9 cellular contexts compared by ENCODE assay signal in genomic region chr11:65576867-65577755, GRCh38. TPM values are rescaled to one million over a fixed set of nuclear protein-coding genes. Genes with fewer than 3 reads are reported as not detected.
DNase-seq lines count a peak whose midpoint lies in the region; ATAC-seq, FAIRE-seq and TF ChIP-seq lines count a peak whose summit lies in the region.
"Had no signal": no experiment of that assay in that cellular context is flagged by ENCODE, and none has a peak within 500 bp of the region (broad histone marks: within the 10 kb centered on the region; RNA-seq: fewer than 3 reads in every experiment).

No MANE protein-coding gene starts in this region.

- H3K4me2 ChIP-seq in PC-9 (peak overlapping the region; percentile 98), HepG2 (ENCODE audit: low read depth, low read length) (peak overlapping the region; percentile 89)

- H3K36me3 ChIP-seq in PC-9 (ENCODE audit: low read depth) (no peaks in the 10 kb centered on the region; the same call in 1 of the 2 replicates), HepG2 (replicated peaks in 1 of 2; ENCODE audit: control insufficient read depth in 1 of 2, insufficient read depth in 2 of 2, low read length in 2 of 2) (peaks cover 2 to 9% of the 10 kb centered on the region in 2 experiments; a peak in 2 of 5 replicates), suprapubic skin (peaks cover 30% of the 10 kb centered on the region)
- H3K36me3 ChIP-seq: cardiac muscle cell had no signal

- H3K79me2 ChIP-seq in PC-9 (ENCODE audit: low read depth) (peaks cover 33% of the 10 kb centered on the region), HepG2 (ENCODE audit: insufficient read depth, low read length) (peaks cover 1% of the 10 kb centered on the region)

- H3K9me2 ChIP-seq in PC-9 (ENCODE audit: insufficient read depth): no peaks in the 10 kb centered on the region

- ATAC-seq in activated CD4-positive, alpha-beta T cell treated with anti-CD3 and anti-CD28 coated beads for 36 hours: peak; percentile 21
- ATAC-seq in HepG2 (peak; percentile 71), GM18868 (IDR thresholded peaks at IDR 0.05; ENCODE audit: unreplicated experiment) (no peak)

- intact Hi-C loops in activated CD4-positive, alpha-beta T cell treated with anti-CD3 and anti-CD28 coated beads for 36 hours (cut with DNase I, micrococcal nuclease): loop anchor here in 1 of 2 experiments (5.0 kb wide), 1 partner anchor 85 kb away; the partner anchor contains the start of gene RELA
- intact Hi-C loops in PC-9 (cut with micrococcal nuclease; ENCODE audit: unreplicated experiment): loop anchor here (1.0 kb wide), 1 partner anchor 38 kb away; the partner anchor contains the start of gene PCNX3
- intact Hi-C loops in MCF 10A (cut with micrococcal nuclease): loop anchor here (1.0 kb wide), 1 partner anchor 38 kb away; the partner anchor contains the start of gene PCNX3
- intact Hi-C loops in HepG2 (cut with micrococcal nuclease; ENCODE audit: unreplicated experiment): no loop called here

- CTCF ChIA-PET in activated CD4-positive, alpha-beta T cell treated with anti-CD3 and anti-CD28 coated beads for 36 hours (lab: Charles Lee): interaction anchor here (0.6 to 3.6 kb wide), 7 partner anchors 10 to 215 kb away, joined by 3 to 56 read pairs (median 5); no protein-coding TSS in a partner anchor
- CTCF ChIA-PET in PC-9 (lab: Charles Lee): interaction anchor here (0.5 to 0.9 kb wide), 4 partner anchors 11 to 97 kb away, joined by 3 to 5 read pairs (median 3); partner anchors contain the start of gene KCNK7
- CTCF ChIA-PET in MCF 10A (lab: Yijun Ruan, JAX): interaction anchor here (0.6 to 1.9 kb wide), 6 partner anchors 11 to 66 kb away, joined by 3 to 16 read pairs (median 4); partner anchors contain the start of gene PCNX3
- CTCF ChIA-PET in HepG2 (lab: Yijun Ruan, JAX; ENCODE audit: low intra/inter-chr PET ratio, low total read pairs): no interaction called here

- H3K27ac ChIP-seq in PC-9: peak overlapping the region; percentile 52
- no peak overlapping the region for H3K27ac ChIP-seq in HepG2 (ENCODE audit: extremely low read length, insufficient read depth, low read length)
- H3K27ac ChIP-seq in suprapubic skin: peak overlapping the region; percentile 89
- H3K27ac ChIP-seq: cardiac muscle cell had no signal

- H3K27ac Mint-ChIP-seq in activated CD4-positive, alpha-beta T cell treated with anti-CD3 and anti-CD28 coated beads for 36 hours: peak overlapping the region; percentile 77
- H3K27ac Mint-ChIP-seq in MCF 10A (ENCODE audit: low read depth, unreplicated experiment): peak overlapping the region; percentile 90

- peaks cover 43% of the 10 kb centered on the region for H3K4me1 ChIP-seq in PC-9 (replicated peaks; ENCODE audit: insufficient read depth)
- peaks cover 42% of the 10 kb centered on the region for H3K4me1 ChIP-seq in HepG2 (ENCODE audit: insufficient read depth, low read length)
- peaks cover 63% of the 10 kb centered on the region for H3K4me1 ChIP-seq in suprapubic skin

- no peak for TF ChIP-seq CTCF in PC-9 (conservative IDR thresholded peaks at IDR 0.05)
- TF ChIP-seq CTCF in MCF 10A (IDR thresholded peaks at IDR 0.05; ENCODE audit: unreplicated experiment): no peak
- TF ChIP-seq CTCF in HepG2 (CRISPR knock-in tag; IDR thresholded peaks at IDR 0.05): no peak; the same call in 1 of the 2 replicates
- no peak for TF ChIP-seq CTCF in suprapubic skin (IDR thresholded peaks at IDR 0.05)

- H2AFZ ChIP-seq in PC-9: no peak overlapping the region
- no peak overlapping the region for H2AFZ ChIP-seq in HepG2 (ENCODE audit: low read length)

- 0 out of 4 replicates have a peak, but pooled peaks of 1 of the 2 experiments have one; percentile 2 for TF ChIP-seq EP300 in HepG2 (IDR thresholded peaks at IDR 0.05; ENCODE audit: low read depth in 2 of 2, low read length in 2 of 2)
- TF ChIP-seq EP300 in HepG2 (CRISPR knock-in tag; IDR thresholded peaks at IDR 0.05; ENCODE audit: borderline replicate concordance): no peak
- TF ChIP-seq EP300 in suprapubic skin (IDR thresholded peaks at IDR 0.05): no peak

- peak overlapping the region; percentile 71 for H3K9ac ChIP-seq in HepG2 (ENCODE audit: insufficient read depth, low read depth, low read length)

- BruUV-seq in PC-9 (replicated peaks; lab: Mats Ljungman, UMichigan) (no TSS peak), MCF 10A (replicated peaks; lab: Mats Ljungman, UMichigan) (no TSS peak), HepG2 (replicated peaks; lab: Mats Ljungman, UMichigan) (no TSS peak)

- H3K9me3 ChIP-seq in PC-9 (ENCODE audit: insufficient read depth, low read depth) (no peaks in the 10 kb centered on the region), HepG2 (ENCODE audit: low read length) (no peaks in the 10 kb centered on the region), suprapubic skin (no peaks in the 10 kb centered on the region)

- H3K36me3 Mint-ChIP-seq in activated CD4-positive, alpha-beta T cell treated with anti-CD3 and anti-CD28 coated beads for 36 hours (ENCODE audit: low read depth): peaks cover 46% of the 10 kb centered on the region
- peaks cover 42% of the 10 kb centered on the region for H3K36me3 Mint-ChIP-seq in MCF 10A (ENCODE audit: insufficient read depth, unreplicated experiment)

- POLR2A ChIA-PET in activated CD4-positive, alpha-beta T cell treated with anti-CD3 and anti-CD28 coated beads for 36 hours (lab: Charles Lee): interaction anchor here (0.5 to 1.0 kb wide), 4 partner anchors 11 to 86 kb away, joined by 3 read pairs; partner anchors contain the start of gene RELA
- POLR2A ChIA-PET in PC-9 (lab: Charles Lee; ENCODE audit: unreplicated experiment): interaction anchor here (0.5 to 0.9 kb wide), 11 partner anchors 17 to 724 kb away, joined by 3 to 16 read pairs (median 5); partner anchors contain the start of genes NEAT1 and PCNX3
- POLR2A ChIA-PET in MCF 10A (lab: Yijun Ruan, JAX): interaction anchor here (0.6 to 3.7 kb wide), 18 partner anchors 10 to 1307 kb away, joined by 3 to 60 read pairs (median 4); partner anchors contain the start of genes CFL1, FOSL1, FRMD8 and KCNK7
- POLR2A ChIA-PET in HepG2 (lab: Yijun Ruan, JAX): interaction anchor here (0.6 to 2.1 kb wide), 13 partner anchors 9 to 535 kb away, joined by 3 to 11 read pairs (median 4); partner anchors contain the start of genes MAP3K11 and PCNX3

- H3K27me3 ChIP-seq in PC-9 (ENCODE audit: insufficient read depth, low read depth): no peaks in the 10 kb centered on the region
- H3K27me3 ChIP-seq in HepG2 (ENCODE audit: control insufficient read depth in 1 of 2, insufficient read depth in 2 of 2, low read length in 2 of 2): no peaks in the 10 kb centered on the region
- H3K27me3 ChIP-seq in suprapubic skin: no peaks in the 10 kb centered on the region

- no peak for TF ChIP-seq RAD21 in HepG2 (CRISPR knock-in tag; IDR thresholded peaks at IDR 0.05)

- peaks cover 37% of the 10 kb centered on the region for H3K4me1 Mint-ChIP-seq in activated CD4-positive, alpha-beta T cell treated with anti-CD3 and anti-CD28 coated beads for 36 hours
- H3K4me1 Mint-ChIP-seq in MCF 10A (ENCODE audit: insufficient read depth, unreplicated experiment): peaks cover 32% of the 10 kb centered on the region

- H3F3A ChIP-seq in PC-9 (ENCODE audit: insufficient read depth, low read depth): peaks cover 41% of the 10 kb centered on the region

- TF ChIP-seq POLR2A in HepG2 (IDR thresholded peaks at IDR 0.05; ENCODE audit: insufficient read depth in 1 of 2, low read depth in 2 of 2, low read length in 2 of 2): no peak
- no peak for TF ChIP-seq POLR2A in suprapubic skin (IDR thresholded peaks at IDR 0.05)

- H3K4me3 Mint-ChIP-seq in activated CD4-positive, alpha-beta T cell treated with anti-CD3 and anti-CD28 coated beads for 36 hours: peak overlapping the region; percentile 90
- peak overlapping the region; percentile 97 for H3K4me3 Mint-ChIP-seq in MCF 10A (ENCODE audit: unreplicated experiment)

- H4K20me1 ChIP-seq in PC-9 (ENCODE audit: insufficient read depth) (peaks cover 7% of the 10 kb centered on the region; the same call in 1 of the 2 replicates), HepG2 (ENCODE audit: insufficient read depth, low read length) (no peaks in the 10 kb centered on the region)

- DNase-seq in activated CD4-positive, alpha-beta T cell treated with anti-CD3 and anti-CD28 coated beads for 36 hours: peak; percentile 73
- no peak for DNase-seq in activated CD4-positive, alpha-beta T cell treated with anti-CD3 and anti-CD28 coated beads, Interleukin-2, amount 50 U/mL, for 1 hour
- DNase-seq in PC-9 (peak; percentile 87 to 90), MCF 10A (ENCODE audit: unreplicated experiment) (peak; percentile 88), HepG2 (ENCODE audit: low spot score) (peak; percentile 49), suprapubic skin (ENCODE audit: low spot score in 2 of 2) (no peak), middle frontal gyrus (ENCODE audit: extremely low spot score, low spot score) (no peak)

- H3K27me3 Mint-ChIP-seq in activated CD4-positive, alpha-beta T cell treated with anti-CD3 and anti-CD28 coated beads for 36 hours: no peaks in the 10 kb centered on the region
- H3K27me3 Mint-ChIP-seq in MCF 10A (ENCODE audit: insufficient read depth, unreplicated experiment): no peaks in the 10 kb centered on the region

- 21% methylated on average over 7 of the region's 18 CpGs for whole genome bisulfite sequencing in HepG2 (ENCODE audit: low lambda C conversion rate)
- 24% methylated on average over 8 of the region's 18 CpGs for WGBS in suprapubic skin

- FAIRE-seq in HepG2 (lab: Jason Lieb, UNC): no peak

- H3K4me3 ChIP-seq in PC-9 (peak overlapping the region; percentile 81), HepG2 (replicated peaks in 1 of 3; ENCODE audit: insufficient read depth in 1 of 3, low read depth in 2 of 3, low read length in 3 of 3) (peak overlapping the region; percentile 69 to 77 (median 73)), suprapubic skin (peak overlapping the region; percentile 94)

- in situ Hi-C loops in HepG2 (cut with HindIII; ENCODE audit: extremely low pct_ligation_motif_present, low pct_unique_long_range_greater_than_20kb): loop anchor here (5.0 kb wide), 1 partner anchor 35 kb away; the partner anchor contains the start of gene MAP3K11

- no peaks in the 10 kb centered on the region for H3K9me3 Mint-ChIP-seq in activated CD4-positive, alpha-beta T cell treated with anti-CD3 and anti-CD28 coated beads for 36 hours (ENCODE audit: low read depth)
- no peaks in the 10 kb centered on the region for H3K9me3 Mint-ChIP-seq in MCF 10A (ENCODE audit: unreplicated experiment)

RNA-seq across cellular contexts. Expression of gene EHBP1L1, which starts 1.3 kb away (rescaled TPM):
- 10 to 100 TPM; 88.3 to 98.8 TPM for total RNA-seq in activated CD4-positive, alpha-beta T cell treated with anti-CD3 and anti-CD28 coated beads for 36 hours
- total RNA-seq in PC-9 (2021) (123 and 170 TPM in 2 replicates), MCF 10A (2022) (31.3 and 40.6 TPM in 2 replicates), HepG2 (2016; rRNA removed; fragmentation: Illumina TruSeq; extraction: Trizol) (5.4 and 10.6 TPM in 2 replicates), suprapubic skin (100 to 1,000 TPM in 1 of 4 donors, 10 to 100 TPM in 3; 40.3 to 150 (median 56.2) TPM)
- total RNA-seq in HepG2 (2016; cell fraction: cytosol; rRNA removed; fragmentation: Illumina TruSeq; extraction: Trizol; ENCODE audit: low read depth): 2.5 and 2.6 TPM in 2 replicates
- total RNA-seq in HepG2 (2016; cell fraction: insoluble cytoplasmic fraction; rRNA removed; fragmentation: Illumina TruSeq; extraction: Trizol): 3.9 and 9.7 TPM in 2 replicates
- total RNA-seq in HepG2 (2016; cell fraction: membrane; rRNA removed; fragmentation: Illumina TruSeq; extraction: Trizol): 3.4 TPM in 2 replicates
- total RNA-seq in HepG2 (2016; cell fraction: nucleus; rRNA removed; fragmentation: Illumina TruSeq; extraction: Trizol): 7.8 and 8.4 TPM in 2 replicates
- polyA plus RNA-seq in HepG2 (2011; rRNA removed): 8.3 and 14.4 TPM in 2 replicates
- polyA plus RNA-seq in HepG2 (2011; cell fraction: cytosol; rRNA removed): 7.1 and 10.0 TPM in 2 replicates
- 74.9 and 85.5 TPM in 2 replicates for polyA plus RNA-seq in HepG2 (2011; cell fraction: nucleus; rRNA removed)
- polyA plus RNA-seq in HepG2 (2012): 9.8 and 10.7 TPM in 2 replicates
- 0.58 and 0.94 TPM in 2 replicates for polyA plus RNA-seq in HepG2 (2016; cell fraction: cytosol; fragmentation: Illumina TruSeq; extraction: Trizol; ENCODE audit: low read depth)
- 4.6 and 5.1 TPM in 2 replicates for polyA plus RNA-seq in HepG2 (2016; cell fraction: insoluble cytoplasmic fraction; fragmentation: Illumina TruSeq; extraction: Trizol; ENCODE audit: low read depth)
- 0.79 and 1.3 TPM in 2 replicates for polyA plus RNA-seq in HepG2 (2016; cell fraction: membrane; fragmentation: Illumina TruSeq; extraction: Trizol; ENCODE audit: low read depth)
- 27.0 and 30.2 TPM in 2 replicates for polyA plus RNA-seq in HepG2 (2016; cell fraction: nucleus; fragmentation: Illumina TruSeq; extraction: Trizol; ENCODE audit: insufficient read depth, low read depth)
- polyA minus RNA-seq in HepG2 (2011; rRNA and poly(A)+ RNA removed; ENCODE audit: low replicate concordance): 23.3 and 45.1 TPM in 2 replicates
- 7.6 and 13.2 TPM in 2 replicates for polyA minus RNA-seq in HepG2 (2011; cell fraction: cytosol; rRNA and poly(A)+ RNA removed)
- polyA minus RNA-seq in HepG2 (2011; cell fraction: nucleus; rRNA and poly(A)+ RNA removed): 6.4 and 11.8 TPM in 2 replicates

RNA-seq across cellular contexts. Expression of gene FAM89B, which starts 4.8 kb away (rescaled TPM):
- 10 to 100 TPM; 12.8 to 22.7 TPM for total RNA-seq in activated CD4-positive, alpha-beta T cell treated with anti-CD3 and anti-CD28 coated beads for 36 hours
- 51.7 and 53.3 TPM in 2 replicates for total RNA-seq in PC-9 (2021)
- total RNA-seq in MCF 10A (2022): 16.7 and 21.6 TPM in 2 replicates
- 3.6 and 5.7 TPM in 2 replicates for total RNA-seq in HepG2 (2016; rRNA removed; fragmentation: Illumina TruSeq; extraction: Trizol)
- total RNA-seq in HepG2 (2016; cell fraction: cytosol; rRNA removed; fragmentation: Illumina TruSeq; extraction: Trizol; ENCODE audit: low read depth): 7.8 and 8.7 TPM in 2 replicates
- total RNA-seq in HepG2 (2016; cell fraction: insoluble cytoplasmic fraction; rRNA removed; fragmentation: Illumina TruSeq; extraction: Trizol): 4.0 and 5.2 TPM in 2 replicates
- total RNA-seq in HepG2 (2016; cell fraction: membrane; rRNA removed; fragmentation: Illumina TruSeq; extraction: Trizol): 8.0 and 9.6 TPM in 2 replicates
- total RNA-seq in HepG2 (2016; cell fraction: nucleus; rRNA removed; fragmentation: Illumina TruSeq; extraction: Trizol): 2.9 and 4.0 TPM in 2 replicates
- 8.0 and 11.5 TPM in 2 replicates for polyA plus RNA-seq in HepG2 (2011; rRNA removed)
- 5.8 and 9.6 TPM in 2 replicates for polyA plus RNA-seq in HepG2 (2011; cell fraction: cytosol; rRNA removed)
- polyA plus RNA-seq in HepG2 (2011; cell fraction: nucleus; rRNA removed): 29.0 and 34.8 TPM in 2 replicates
- polyA plus RNA-seq in HepG2 (2012): 3.6 and 5.3 TPM in 2 replicates
- 19.5 and 20.4 TPM in 2 replicates for polyA plus RNA-seq in HepG2 (2016; cell fraction: cytosol; fragmentation: Illumina TruSeq; extraction: Trizol; ENCODE audit: low read depth)
- polyA plus RNA-seq in HepG2 (2016; cell fraction: insoluble cytoplasmic fraction; fragmentation: Illumina TruSeq; extraction: Trizol; ENCODE audit: low read depth): 7.9 and 9.1 TPM in 2 replicates
- 15.3 and 15.7 TPM in 2 replicates for polyA plus RNA-seq in HepG2 (2016; cell fraction: membrane; fragmentation: Illumina TruSeq; extraction: Trizol; ENCODE audit: low read depth)
- polyA plus RNA-seq in HepG2 (2016; cell fraction: nucleus; fragmentation: Illumina TruSeq; extraction: Trizol; ENCODE audit: insufficient read depth, low read depth): 11.6 and 13.0 TPM in 2 replicates
- polyA minus RNA-seq in HepG2 (2011; rRNA and poly(A)+ RNA removed; ENCODE audit: low replicate concordance): 11.8 and 23.8 TPM in 2 replicates
- polyA minus RNA-seq in HepG2 (2011; cell fraction: cytosol; rRNA and poly(A)+ RNA removed): 1.9 and 4.2 TPM in 2 replicates
- polyA minus RNA-seq in HepG2 (2011; cell fraction: nucleus; rRNA and poly(A)+ RNA removed): 4.5 and 5.1 TPM in 2 replicates
- total RNA-seq in suprapubic skin: 100 to 1,000 TPM in 1 of 4 donors, 10 to 100 TPM in 3; 45.2 to 103 (median 72.0) TPM

RNA-seq across cellular contexts. Expression of gene ZNRD2, which starts 6.8 kb away (rescaled TPM):
- 10 to 100 TPM; 50.7 to 56.4 TPM for total RNA-seq in activated CD4-positive, alpha-beta T cell treated with anti-CD3 and anti-CD28 coated beads for 36 hours
- total RNA-seq in PC-9 (2021): 51.4 and 53.5 TPM in 2 replicates
- 65.4 and 68.5 TPM in 2 replicates for total RNA-seq in MCF 10A (2022)
- total RNA-seq in HepG2 (2016; rRNA removed; fragmentation: Illumina TruSeq; extraction: Trizol): 34.0 and 40.0 TPM in 2 replicates
- total RNA-seq in HepG2 (2016; cell fraction: cytosol; rRNA removed; fragmentation: Illumina TruSeq; extraction: Trizol; ENCODE audit: low read depth): 15.3 and 19.2 TPM in 2 replicates
- total RNA-seq in HepG2 (2016; cell fraction: insoluble cytoplasmic fraction; rRNA removed; fragmentation: Illumina TruSeq; extraction: Trizol): 32.9 and 41.5 TPM in 2 replicates
- 16.0 and 17.9 TPM in 2 replicates for total RNA-seq in HepG2 (2016; cell fraction: membrane; rRNA removed; fragmentation: Illumina TruSeq; extraction: Trizol)
- 11.5 and 15.7 TPM in 2 replicates for total RNA-seq in HepG2 (2016; cell fraction: nucleus; rRNA removed; fragmentation: Illumina TruSeq; extraction: Trizol)
- polyA plus RNA-seq in HepG2 (2011; rRNA removed): 29.2 and 31.4 TPM in 2 replicates
- 24.1 and 41.2 TPM in 2 replicates for polyA plus RNA-seq in HepG2 (2011; cell fraction: cytosol; rRNA removed)
- polyA plus RNA-seq in HepG2 (2011; cell fraction: nucleus; rRNA removed): 48.9 and 54.8 TPM in 2 replicates
- 25.2 and 28.5 TPM in 2 replicates for polyA plus RNA-seq in HepG2 (2012)
- 26.6 and 28.0 TPM in 2 replicates for polyA plus RNA-seq in HepG2 (2016; cell fraction: cytosol; fragmentation: Illumina TruSeq; extraction: Trizol; ENCODE audit: low read depth)
- polyA plus RNA-seq in HepG2 (2016; cell fraction: insoluble cytoplasmic fraction; fragmentation: Illumina TruSeq; extraction: Trizol; ENCODE audit: low read depth): 42.9 and 46.1 TPM in 2 replicates
- 23.7 and 24.4 TPM in 2 replicates for polyA plus RNA-seq in HepG2 (2016; cell fraction: membrane; fragmentation: Illumina TruSeq; extraction: Trizol; ENCODE audit: low read depth)
- 31.1 and 33.2 TPM in 2 replicates for polyA plus RNA-seq in HepG2 (2016; cell fraction: nucleus; fragmentation: Illumina TruSeq; extraction: Trizol; ENCODE audit: insufficient read depth, low read depth)
- 18.6 and 34.8 TPM in 2 replicates for polyA minus RNA-seq in HepG2 (2011; rRNA and poly(A)+ RNA removed; ENCODE audit: low replicate concordance)
- 8.6 and 11.3 TPM in 2 replicates for polyA minus RNA-seq in HepG2 (2011; cell fraction: cytosol; rRNA and poly(A)+ RNA removed)
- polyA minus RNA-seq in HepG2 (2011; cell fraction: nucleus; rRNA and poly(A)+ RNA removed): 12.0 and 19.5 TPM in 2 replicates
- total RNA-seq in suprapubic skin: 10 to 100 TPM; 60.9 to 97.4 (median 77.9) TPM

RNA-seq across cellular contexts. Expression of gene KCNK7, which starts 18.5 kb away (rescaled TPM):
- under 1 TPM; 0.27 to 0.37 TPM for total RNA-seq in activated CD4-positive, alpha-beta T cell treated with anti-CD3 and anti-CD28 coated beads for 36 hours
- total RNA-seq in PC-9 (2021) (2.1 TPM in 1 of 2 replicates, not detected in the other), MCF 10A (2022) (0.25 TPM in 1 of 2 replicates, not detected in the other), HepG2 (2016; rRNA removed; fragmentation: Illumina TruSeq; extraction: Trizol) (not detected in 2 replicates), suprapubic skin (100 to 1,000 TPM in 3 of 4 donors, 10 to 100 TPM in 1; 32.6 to 183 (median 144) TPM)
- total RNA-seq in HepG2 (2016; cell fraction: cytosol; rRNA removed; fragmentation: Illumina TruSeq; extraction: Trizol; ENCODE audit: low read depth): not detected in 2 replicates
- total RNA-seq in HepG2 (2016; cell fraction: insoluble cytoplasmic fraction; rRNA removed; fragmentation: Illumina TruSeq; extraction: Trizol): not detected in 2 replicates
- total RNA-seq in HepG2 (2016; cell fraction: membrane; rRNA removed; fragmentation: Illumina TruSeq; extraction: Trizol): not detected in 2 replicates
- total RNA-seq in HepG2 (2016; cell fraction: nucleus; rRNA removed; fragmentation: Illumina TruSeq; extraction: Trizol): 1.2 TPM in 1 of 2 replicates, not detected in the other
- polyA plus RNA-seq in HepG2 (2011; rRNA removed): 0.11 and 0.14 TPM in 2 replicates
- polyA plus RNA-seq in HepG2 (2011; cell fraction: cytosol; rRNA removed): 0.04 TPM in 1 of 2 replicates, not detected in the other
- 0.69 and 0.97 TPM in 2 replicates for polyA plus RNA-seq in HepG2 (2011; cell fraction: nucleus; rRNA removed)
- polyA plus RNA-seq in HepG2 (2012): 0.28 TPM in 1 of 2 replicates, not detected in the other
- polyA plus RNA-seq in HepG2 (2016; cell fraction: cytosol; fragmentation: Illumina TruSeq; extraction: Trizol; ENCODE audit: low read depth): not detected in 2 replicates
- polyA plus RNA-seq in HepG2 (2016; cell fraction: insoluble cytoplasmic fraction; fragmentation: Illumina TruSeq; extraction: Trizol; ENCODE audit: low read depth): not detected in 2 replicates
- not detected in 2 replicates for polyA plus RNA-seq in HepG2 (2016; cell fraction: membrane; fragmentation: Illumina TruSeq; extraction: Trizol; ENCODE audit: low read depth)
- polyA plus RNA-seq in HepG2 (2016; cell fraction: nucleus; fragmentation: Illumina TruSeq; extraction: Trizol; ENCODE audit: insufficient read depth, low read depth): 0.38 and 0.77 TPM in 2 replicates
- polyA minus RNA-seq in HepG2 (2011; rRNA and poly(A)+ RNA removed; ENCODE audit: low replicate concordance): 0.33 and 0.90 TPM in 2 replicates
- not detected in 2 replicates for polyA minus RNA-seq in HepG2 (2011; cell fraction: cytosol; rRNA and poly(A)+ RNA removed)
- 0.75 and 1.2 TPM in 2 replicates for polyA minus RNA-seq in HepG2 (2011; cell fraction: nucleus; rRNA and poly(A)+ RNA removed)
- total RNA-seq: cardiac muscle cell had no signal
- polyA plus RNA-seq: cardiac muscle cell had no signal

RNA-seq across cellular contexts. Expression of gene LTBP3, which starts 19.0 kb away (rescaled TPM):
- total RNA-seq in activated CD4-positive, alpha-beta T cell treated with anti-CD3 and anti-CD28 coated beads for 36 hours: 10 to 100 TPM; 57.8 to 72.7 TPM
- total RNA-seq in PC-9 (2021) (455 and 553 TPM in 2 replicates), MCF 10A (2022) (10.6 and 11.0 TPM in 2 replicates), HepG2 (2016; rRNA removed; fragmentation: Illumina TruSeq; extraction: Trizol) (4.2 and 12.2 TPM in 2 replicates), suprapubic skin (10 to 100 TPM; 65.1 to 86.7 (median 71.0) TPM)
- 3.8 and 4.6 TPM in 2 replicates for total RNA-seq in HepG2 (2016; cell fraction: cytosol; rRNA removed; fragmentation: Illumina TruSeq; extraction: Trizol; ENCODE audit: low read depth)
- total RNA-seq in HepG2 (2016; cell fraction: insoluble cytoplasmic fraction; rRNA removed; fragmentation: Illumina TruSeq; extraction: Trizol): 3.1 and 14.2 TPM in 2 replicates
- total RNA-seq in HepG2 (2016; cell fraction: membrane; rRNA removed; fragmentation: Illumina TruSeq; extraction: Trizol): 6.5 and 7.6 TPM in 2 replicates
- 18.0 and 20.1 TPM in 2 replicates for total RNA-seq in HepG2 (2016; cell fraction: nucleus; rRNA removed; fragmentation: Illumina TruSeq; extraction: Trizol)
- 60.3 and 68.1 TPM in 2 replicates for polyA plus RNA-seq in HepG2 (2011; rRNA removed)
- 16.4 and 24.6 TPM in 2 replicates for polyA plus RNA-seq in HepG2 (2011; cell fraction: cytosol; rRNA removed)
- polyA plus RNA-seq in HepG2 (2011; cell fraction: nucleus; rRNA removed): 549 and 694 TPM in 2 replicates
- 41.0 and 45.6 TPM in 2 replicates for polyA plus RNA-seq in HepG2 (2012)
- polyA plus RNA-seq in HepG2 (2016; cell fraction: cytosol; fragmentation: Illumina TruSeq; extraction: Trizol; ENCODE audit: low read depth): 2.1 and 2.8 TPM in 2 replicates
- polyA plus RNA-seq in HepG2 (2016; cell fraction: insoluble cytoplasmic fraction; fragmentation: Illumina TruSeq; extraction: Trizol; ENCODE audit: low read depth): 7.3 and 9.4 TPM in 2 replicates
- 6.0 and 7.1 TPM in 2 replicates for polyA plus RNA-seq in HepG2 (2016; cell fraction: membrane; fragmentation: Illumina TruSeq; extraction: Trizol; ENCODE audit: low read depth)
- 129 and 139 TPM in 2 replicates for polyA plus RNA-seq in HepG2 (2016; cell fraction: nucleus; fragmentation: Illumina TruSeq; extraction: Trizol; ENCODE audit: insufficient read depth, low read depth)
- polyA minus RNA-seq in HepG2 (2011; rRNA and poly(A)+ RNA removed; ENCODE audit: low replicate concordance): 12.7 and 25.1 TPM in 2 replicates
- polyA minus RNA-seq in HepG2 (2011; cell fraction: cytosol; rRNA and poly(A)+ RNA removed): 13.7 and 23.3 TPM in 2 replicates
- polyA minus RNA-seq in HepG2 (2011; cell fraction: nucleus; rRNA and poly(A)+ RNA removed): 36.4 and 39.8 TPM in 2 replicates

Comparison
In these comparisons a context has a peak if more than half of its experiments do, and no peak if none do; other contexts are left out.
1. DNase-seq: peak in activated CD4-positive, alpha-beta T cell treated with anti-CD3 and anti-CD28 coated beads for 36 hours (single experiment), PC-9 (2 of 2), MCF 10A (single experiment) and HepG2 (single experiment); none in activated CD4-positive, alpha-beta T cell treated with anti-CD3 and anti-CD28 coated beads, Interleukin-2, amount 50 U/mL, for 1 hour (single experiment), suprapubic skin (0 of 2) and middle frontal gyrus (single experiment).
2. Peak in every context shown above with its lines, with median percentiles within 50 percentile points of each other: H3K4me3 ChIP-seq.